Comparison of ENCODE assay signal across 1 cellular context in the genomic region with DNA sequence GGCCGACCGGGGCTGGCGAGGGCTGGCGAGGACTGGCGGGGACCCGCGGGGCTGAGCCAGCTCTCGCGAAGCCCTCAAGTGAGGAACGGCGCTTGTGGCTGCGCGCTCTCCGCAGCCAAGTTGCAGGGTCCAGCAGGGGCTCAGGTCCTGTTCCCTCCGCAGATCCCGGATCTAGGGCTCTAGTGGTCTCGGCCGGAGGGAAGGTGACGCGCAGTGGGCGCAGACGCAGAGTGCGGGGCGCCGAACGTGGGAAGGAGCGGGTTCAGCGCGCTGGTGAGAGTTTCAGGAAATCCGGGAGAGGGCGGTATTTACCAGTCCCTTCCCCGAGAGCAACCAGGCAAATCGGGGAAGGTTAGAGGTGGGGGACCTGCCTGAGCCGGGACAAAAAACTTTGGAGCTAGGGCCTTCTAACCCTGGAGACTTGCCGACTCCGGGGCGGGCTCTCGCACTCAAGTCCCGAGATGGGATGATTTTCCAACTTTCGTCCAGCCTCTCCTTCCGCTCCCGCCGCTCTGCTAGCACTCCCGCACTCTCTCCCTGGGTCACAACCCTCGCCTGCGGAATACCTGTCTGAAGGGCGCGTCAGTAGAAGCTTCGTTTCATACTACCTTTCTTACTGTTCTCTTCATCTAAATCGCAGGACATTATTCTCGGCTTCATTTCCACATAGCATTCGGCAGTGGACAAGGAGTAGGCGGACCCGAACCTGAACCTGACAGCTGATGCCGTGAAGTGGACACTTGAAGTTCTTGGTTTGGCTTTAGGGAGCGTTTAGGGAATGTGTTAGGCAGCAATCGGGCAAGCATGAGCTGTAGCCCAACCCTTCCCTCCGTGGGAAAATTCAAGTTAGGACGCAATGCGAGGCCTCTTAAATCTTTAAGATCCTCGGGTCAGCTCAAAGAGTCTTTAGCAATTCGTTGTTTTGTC.
TF ChIP-seq lines count a peak whose summit lies in the region.

No MANE protein-coding gene starts in this region.

TF ChIP-seq in HepG2, 621 proteins besides CTCF, POLR2A, EP300 and RAD21 (continued from another document and continues in another):
- TF ChIP-seq ZNF879 (CRISPR knock-in tag; IDR thresholded peaks at IDR 0.05) = no peak
- peak; percentile 65; the same call in 1 of the 2 replicates for TF ChIP-seq SMAD3 (CRISPR knock-in tag; IDR thresholded peaks at IDR 0.05)
- peak; percentile 53; the same call in 1 of the 2 replicates for TF ChIP-seq ZNF124 (CRISPR knock-in tag; IDR thresholded peaks at IDR 0.05)
- TF ChIP-seq, protein P1, sequence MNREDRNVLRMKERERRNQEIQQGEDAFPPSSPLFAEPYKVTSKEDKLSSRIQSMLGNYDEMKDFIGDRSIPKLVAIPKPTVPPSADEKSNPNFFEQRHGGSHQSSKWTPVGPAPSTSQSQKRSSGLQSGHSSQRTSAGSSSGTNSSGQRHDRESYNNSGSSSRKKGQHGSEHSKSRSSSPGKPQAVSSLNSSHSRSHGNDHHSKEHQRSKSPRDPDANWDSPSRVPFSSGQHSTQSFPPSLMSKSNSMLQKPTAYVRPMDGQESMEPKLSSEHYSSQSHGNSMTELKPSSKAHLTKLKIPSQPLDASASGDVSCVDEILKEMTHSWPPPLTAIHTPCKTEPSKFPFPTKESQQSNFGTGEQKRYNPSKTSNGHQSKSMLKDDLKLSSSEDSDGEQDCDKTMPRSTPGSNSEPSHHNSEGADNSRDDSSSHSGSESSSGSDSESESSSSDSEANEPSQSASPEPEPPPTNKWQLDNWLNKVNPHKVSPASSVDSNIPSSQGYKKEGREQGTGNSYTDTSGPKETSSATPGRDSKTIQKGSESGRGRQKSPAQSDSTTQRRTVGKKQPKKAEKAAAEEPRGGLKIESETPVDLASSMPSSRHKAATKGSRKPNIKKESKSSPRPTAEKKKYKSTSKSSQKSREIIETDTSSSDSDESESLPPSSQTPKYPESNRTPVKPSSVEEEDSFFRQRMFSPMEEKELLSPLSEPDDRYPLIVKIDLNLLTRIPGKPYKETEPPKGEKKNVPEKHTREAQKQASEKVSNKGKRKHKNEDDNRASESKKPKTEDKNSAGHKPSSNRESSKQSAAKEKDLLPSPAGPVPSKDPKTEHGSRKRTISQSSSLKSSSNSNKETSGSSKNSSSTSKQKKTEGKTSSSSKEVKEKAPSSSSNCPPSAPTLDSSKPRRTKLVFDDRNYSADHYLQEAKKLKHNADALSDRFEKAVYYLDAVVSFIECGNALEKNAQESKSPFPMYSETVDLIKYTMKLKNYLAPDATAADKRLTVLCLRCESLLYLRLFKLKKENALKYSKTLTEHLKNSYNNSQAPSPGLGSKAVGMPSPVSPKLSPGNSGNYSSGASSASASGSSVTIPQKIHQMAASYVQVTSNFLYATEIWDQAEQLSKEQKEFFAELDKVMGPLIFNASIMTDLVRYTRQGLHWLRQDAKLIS (CRISPR knock-in tag; IDR thresholded peaks at IDR 0.05) = no peak
- TF ChIP-seq, protein P2, sequence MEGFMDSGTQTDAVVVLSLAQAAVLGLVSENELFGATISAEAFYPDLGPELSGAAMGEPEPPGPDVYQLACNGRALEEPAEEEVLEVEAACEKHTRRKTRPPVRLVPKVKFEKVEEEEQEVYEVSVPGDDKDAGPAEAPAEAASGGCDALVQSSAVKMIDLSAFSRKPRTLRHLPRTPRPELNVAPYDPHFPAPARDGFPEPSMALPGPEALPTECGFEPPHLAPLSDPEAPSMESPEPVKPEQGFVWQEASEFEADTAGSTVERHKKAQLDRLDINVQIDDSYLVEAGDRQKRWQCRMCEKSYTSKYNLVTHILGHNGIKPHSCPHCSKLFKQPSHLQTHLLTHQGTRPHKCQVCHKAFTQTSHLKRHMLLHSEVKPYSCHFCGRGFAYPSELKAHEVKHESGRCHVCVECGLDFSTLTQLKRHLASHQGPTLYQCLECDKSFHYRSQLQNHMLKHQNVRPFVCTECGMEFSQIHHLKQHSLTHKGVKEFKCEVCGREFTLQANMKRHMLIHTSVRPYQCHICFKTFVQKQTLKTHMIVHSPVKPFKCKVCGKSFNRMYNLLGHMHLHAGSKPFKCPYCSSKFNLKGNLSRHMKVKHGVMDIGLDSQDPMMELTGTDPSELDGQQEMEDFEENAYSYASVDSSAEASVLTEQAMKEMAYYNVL (CRISPR knock-in tag; IDR thresholded peaks at IDR 0.05; ENCODE audit: borderline replicate concordance) = no peak; the same call in 1 of the 2 replicates
- TF ChIP-seq, protein P3, sequence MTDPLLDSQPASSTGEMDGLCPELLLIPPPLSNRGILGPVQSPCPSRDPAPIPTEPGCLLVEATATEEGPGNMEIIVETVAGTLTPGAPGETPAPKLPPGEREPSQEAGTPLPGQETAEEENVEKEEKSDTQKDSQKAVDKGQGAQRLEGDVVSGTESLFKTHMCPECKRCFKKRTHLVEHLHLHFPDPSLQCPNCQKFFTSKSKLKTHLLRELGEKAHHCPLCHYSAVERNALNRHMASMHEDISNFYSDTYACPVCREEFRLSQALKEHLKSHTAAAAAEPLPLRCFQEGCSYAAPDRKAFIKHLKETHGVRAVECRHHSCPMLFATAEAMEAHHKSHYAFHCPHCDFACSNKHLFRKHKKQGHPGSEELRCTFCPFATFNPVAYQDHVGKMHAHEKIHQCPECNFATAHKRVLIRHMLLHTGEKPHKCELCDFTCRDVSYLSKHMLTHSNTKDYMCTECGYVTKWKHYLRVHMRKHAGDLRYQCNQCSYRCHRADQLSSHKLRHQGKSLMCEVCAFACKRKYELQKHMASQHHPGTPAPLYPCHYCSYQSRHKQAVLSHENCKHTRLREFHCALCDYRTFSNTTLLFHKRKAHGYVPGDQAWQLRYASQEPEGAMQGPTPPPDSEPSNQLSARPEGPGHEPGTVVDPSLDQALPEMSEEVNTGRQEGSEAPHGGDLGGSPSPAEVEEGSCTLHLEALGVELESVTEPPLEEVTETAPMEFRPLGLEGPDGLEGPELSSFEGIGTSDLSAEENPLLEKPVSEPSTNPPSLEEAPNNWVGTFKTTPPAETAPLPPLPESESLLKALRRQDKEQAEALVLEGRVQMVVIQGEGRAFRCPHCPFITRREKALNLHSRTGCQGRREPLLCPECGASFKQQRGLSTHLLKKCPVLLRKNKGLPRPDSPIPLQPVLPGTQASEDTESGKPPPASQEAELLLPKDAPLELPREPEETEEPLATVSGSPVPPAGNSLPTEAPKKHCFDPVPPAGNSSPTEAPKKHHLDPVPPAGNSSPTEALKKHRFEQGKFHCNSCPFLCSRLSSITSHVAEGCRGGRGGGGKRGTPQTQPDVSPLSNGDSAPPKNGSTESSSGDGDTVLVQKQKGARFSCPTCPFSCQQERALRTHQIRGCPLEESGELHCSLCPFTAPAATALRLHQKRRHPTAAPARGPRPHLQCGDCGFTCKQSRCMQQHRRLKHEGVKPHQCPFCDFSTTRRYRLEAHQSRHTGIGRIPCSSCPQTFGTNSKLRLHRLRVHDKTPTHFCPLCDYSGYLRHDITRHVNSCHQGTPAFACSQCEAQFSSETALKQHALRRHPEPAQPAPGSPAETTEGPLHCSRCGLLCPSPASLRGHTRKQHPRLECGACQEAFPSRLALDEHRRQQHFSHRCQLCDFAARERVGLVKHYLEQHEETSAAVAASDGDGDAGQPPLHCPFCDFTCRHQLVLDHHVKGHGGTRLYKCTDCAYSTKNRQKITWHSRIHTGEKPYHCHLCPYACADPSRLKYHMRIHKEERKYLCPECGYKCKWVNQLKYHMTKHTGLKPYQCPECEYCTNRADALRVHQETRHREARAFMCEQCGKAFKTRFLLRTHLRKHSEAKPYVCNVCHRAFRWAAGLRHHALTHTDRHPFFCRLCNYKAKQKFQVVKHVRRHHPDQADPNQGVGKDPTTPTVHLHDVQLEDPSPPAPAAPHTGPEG (CRISPR knock-in tag; IDR thresholded peaks at IDR 0.05) = no peak
- TF ChIP-seq ARNTL (CRISPR knock-in tag; IDR thresholded peaks at IDR 0.05) = no peak
- TF ChIP-seq, protein P4, sequence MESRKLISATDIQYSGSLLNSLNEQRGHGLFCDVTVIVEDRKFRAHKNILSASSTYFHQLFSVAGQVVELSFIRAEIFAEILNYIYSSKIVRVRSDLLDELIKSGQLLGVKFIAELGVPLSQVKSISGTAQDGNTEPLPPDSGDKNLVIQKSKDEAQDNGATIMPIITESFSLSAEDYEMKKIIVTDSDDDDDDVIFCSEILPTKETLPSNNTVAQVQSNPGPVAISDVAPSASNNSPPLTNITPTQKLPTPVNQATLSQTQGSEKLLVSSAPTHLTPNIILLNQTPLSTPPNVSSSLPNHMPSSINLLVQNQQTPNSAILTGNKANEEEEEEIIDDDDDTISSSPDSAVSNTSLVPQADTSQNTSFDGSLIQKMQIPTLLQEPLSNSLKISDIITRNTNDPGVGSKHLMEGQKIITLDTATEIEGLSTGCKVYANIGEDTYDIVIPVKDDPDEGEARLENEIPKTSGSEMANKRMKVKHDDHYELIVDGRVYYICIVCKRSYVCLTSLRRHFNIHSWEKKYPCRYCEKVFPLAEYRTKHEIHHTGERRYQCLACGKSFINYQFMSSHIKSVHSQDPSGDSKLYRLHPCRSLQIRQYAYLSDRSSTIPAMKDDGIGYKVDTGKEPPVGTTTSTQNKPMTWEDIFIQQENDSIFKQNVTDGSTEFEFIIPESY (CRISPR knock-in tag; IDR thresholded peaks at IDR 0.05) = 0 out of 2 replicates have a peak, but pooled peaks have one; percentile 29
- TF ChIP-seq MYC (CRISPR knock-in tag; IDR thresholded peaks at IDR 0.05; ENCODE audit: borderline replicate concordance) = no peak; the same call in 1 of the 2 replicates
- TF ChIP-seq SRSF4 (IDR thresholded peaks at IDR 0.05; ENCODE audit: low read depth, low read length, poor library complexity, severe bottlenecking) = no peak
- no peak for TF ChIP-seq SNRNP70 (IDR thresholded peaks at IDR 0.05; ENCODE audit: low read depth, low read length)
- TF ChIP-seq SPEN (CRISPR knock-in tag; IDR thresholded peaks at IDR 0.05; ENCODE audit: low read depth) = peak; percentile 35; the same call in 1 of the 2 replicates
- TF ChIP-seq, protein P5, sequence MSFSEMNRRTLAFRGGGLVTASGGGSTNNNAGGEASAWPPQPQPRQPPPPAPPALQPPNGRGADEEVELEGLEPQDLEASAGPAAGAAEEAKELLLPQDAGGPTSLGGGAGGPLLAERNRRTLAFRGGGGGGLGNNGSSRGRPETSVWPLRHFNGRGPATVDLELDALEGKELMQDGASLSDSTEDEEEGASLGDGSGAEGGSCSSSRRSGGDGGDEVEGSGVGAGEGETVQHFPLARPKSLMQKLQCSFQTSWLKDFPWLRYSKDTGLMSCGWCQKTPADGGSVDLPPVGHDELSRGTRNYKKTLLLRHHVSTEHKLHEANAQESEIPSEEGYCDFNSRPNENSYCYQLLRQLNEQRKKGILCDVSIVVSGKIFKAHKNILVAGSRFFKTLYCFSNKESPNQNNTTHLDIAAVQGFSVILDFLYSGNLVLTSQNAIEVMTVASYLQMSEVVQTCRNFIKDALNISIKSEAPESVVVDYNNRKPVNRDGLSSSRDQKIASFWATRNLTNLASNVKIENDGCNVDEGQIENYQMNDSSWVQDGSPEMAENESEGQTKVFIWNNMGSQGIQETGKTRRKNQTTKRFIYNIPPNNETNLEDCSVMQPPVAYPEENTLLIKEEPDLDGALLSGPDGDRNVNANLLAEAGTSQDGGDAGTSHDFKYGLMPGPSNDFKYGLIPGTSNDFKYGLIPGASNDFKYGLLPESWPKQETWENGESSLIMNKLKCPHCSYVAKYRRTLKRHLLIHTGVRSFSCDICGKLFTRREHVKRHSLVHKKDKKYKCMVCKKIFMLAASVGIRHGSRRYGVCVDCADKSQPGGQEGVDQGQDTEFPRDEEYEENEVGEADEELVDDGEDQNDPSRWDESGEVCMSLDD (CRISPR knock-in tag; IDR thresholded peaks at IDR 0.05; ENCODE audit: borderline replicate concordance) = no peak
- TF ChIP-seq, protein P6, sequence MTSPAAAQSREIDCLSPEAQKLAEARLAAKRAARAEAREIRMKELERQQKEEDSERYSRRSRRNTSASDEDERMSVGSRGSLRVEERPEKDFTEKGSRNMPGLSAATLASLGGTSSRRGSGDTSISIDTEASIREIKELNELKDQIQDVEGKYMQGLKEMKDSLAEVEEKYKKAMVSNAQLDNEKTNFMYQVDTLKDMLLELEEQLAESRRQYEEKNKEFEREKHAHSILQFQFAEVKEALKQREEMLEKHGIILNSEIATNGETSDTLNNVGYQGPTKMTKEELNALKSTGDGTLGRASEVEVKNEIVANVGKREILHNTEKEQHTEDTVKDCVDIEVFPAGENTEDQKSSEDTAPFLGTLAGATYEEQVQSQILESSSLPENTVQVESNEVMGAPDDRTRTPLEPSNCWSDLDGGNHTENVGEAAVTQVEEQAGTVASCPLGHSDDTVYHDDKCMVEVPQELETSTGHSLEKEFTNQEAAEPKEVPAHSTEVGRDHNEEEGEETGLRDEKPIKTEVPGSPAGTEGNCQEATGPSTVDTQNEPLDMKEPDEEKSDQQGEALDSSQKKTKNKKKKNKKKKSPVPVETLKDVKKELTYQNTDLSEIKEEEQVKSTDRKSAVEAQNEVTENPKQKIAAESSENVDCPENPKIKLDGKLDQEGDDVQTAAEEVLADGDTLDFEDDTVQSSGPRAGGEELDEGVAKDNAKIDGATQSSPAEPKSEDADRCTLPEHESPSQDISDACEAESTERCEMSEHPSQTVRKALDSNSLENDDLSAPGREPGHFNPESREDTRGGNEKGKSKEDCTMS (CRISPR knock-in tag; conservative IDR thresholded peaks at IDR 0.05) = no peak
- no peak for TF ChIP-seq ZNF263 (CRISPR knock-in tag; IDR thresholded peaks at IDR 0.05)
- no peak for TF ChIP-seq ZNF790 (CRISPR knock-in tag; IDR thresholded peaks at IDR 0.05; ENCODE audit: borderline replicate concordance)
- TF ChIP-seq ZNF256 (CRISPR knock-in tag; conservative IDR thresholded peaks at IDR 0.05) = no peak
- no peak for TF ChIP-seq SMARCE1 (IDR thresholded peaks at IDR 0.05; ENCODE audit: borderline replicate concordance)
- no peak for TF ChIP-seq ZBTB20 (CRISPR knock-in tag; IDR thresholded peaks at IDR 0.05; ENCODE audit: borderline replicate concordance, low read depth)
- TF ChIP-seq PAX8 (CRISPR knock-in tag; IDR thresholded peaks at IDR 0.05; ENCODE audit: borderline replicate concordance) = peak; percentile 89; the same call in 1 of the 2 replicates
- TF ChIP-seq, protein P7, sequence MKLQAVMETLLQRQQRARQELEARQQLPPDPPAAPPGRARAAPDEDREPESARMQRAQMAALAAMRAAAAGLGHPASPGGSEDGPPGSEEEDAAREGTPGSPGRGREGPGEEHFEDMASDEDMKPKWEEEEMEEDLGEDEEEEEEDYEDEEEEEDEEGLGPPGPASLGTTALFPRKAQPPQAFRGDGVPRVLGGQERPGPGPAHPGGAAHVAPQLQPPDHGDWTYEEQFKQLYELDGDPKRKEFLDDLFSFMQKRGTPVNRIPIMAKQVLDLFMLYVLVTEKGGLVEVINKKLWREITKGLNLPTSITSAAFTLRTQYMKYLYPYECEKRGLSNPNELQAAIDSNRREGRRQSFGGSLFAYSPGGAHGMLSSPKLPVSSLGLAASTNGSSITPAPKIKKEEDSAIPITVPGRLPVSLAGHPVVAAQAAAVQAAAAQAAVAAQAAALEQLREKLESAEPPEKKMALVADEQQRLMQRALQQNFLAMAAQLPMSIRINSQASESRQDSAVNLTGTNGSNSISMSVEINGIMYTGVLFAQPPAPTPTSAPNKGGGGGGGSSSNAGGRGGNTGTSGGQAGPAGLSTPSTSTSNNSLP (IDR thresholded peaks at IDR 0.05; ENCODE audit: low read depth, low read length) = peak; percentile 16; the same call in 1 of the 2 replicates
- TF ChIP-seq ZNF383 (CRISPR knock-in tag; IDR thresholded peaks at IDR 0.05; ENCODE audit: borderline replicate concordance) = no peak
- TF ChIP-seq, protein P8, sequence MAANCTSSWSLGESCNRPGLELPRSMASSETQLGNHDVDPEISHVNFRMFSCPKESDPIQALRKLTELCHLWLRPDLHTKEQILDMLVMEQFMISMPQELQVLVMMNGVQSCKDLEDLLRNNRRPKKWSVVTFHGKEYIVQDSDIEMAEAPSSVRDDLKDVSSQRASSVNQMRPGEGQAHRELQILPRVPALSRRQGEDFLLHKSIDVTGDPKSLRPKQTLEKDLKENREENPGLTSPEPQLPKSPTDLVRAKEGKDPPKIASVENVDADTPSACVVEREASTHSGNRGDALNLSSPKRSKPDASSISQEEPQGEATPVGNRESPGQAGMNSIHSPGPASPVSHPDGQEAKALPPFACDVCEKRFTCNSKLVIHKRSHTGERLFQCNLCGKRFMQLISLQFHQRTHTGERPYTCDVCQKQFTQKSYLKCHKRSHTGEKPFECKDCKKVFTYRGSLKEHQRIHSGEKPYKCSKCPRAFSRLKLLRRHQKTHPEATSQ (CRISPR knock-in tag; IDR thresholded peaks at IDR 0.05; ENCODE audit: borderline replicate concordance) = no peak
